1 cellular context compared by ENCODE assay signal in the genomic region with DNA sequence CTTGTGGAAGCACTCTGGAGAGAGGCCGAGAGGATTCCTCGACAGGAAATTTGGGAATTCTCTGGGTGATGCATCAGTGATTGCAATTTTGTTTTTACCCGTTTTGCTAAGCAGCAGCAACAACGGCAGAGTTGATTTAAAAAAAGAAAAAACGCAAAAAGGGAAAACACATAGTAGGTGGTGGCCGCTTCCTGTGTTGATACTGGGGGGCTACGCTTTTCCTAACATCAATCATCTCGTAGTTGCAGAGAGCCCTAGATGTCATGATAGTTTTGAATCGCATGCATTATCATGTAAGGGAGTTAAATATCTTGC.
TF ChIP-seq lines count a peak whose summit lies in the region.

No MANE protein-coding gene starts in this region.

TF ChIP-seq in K562, 482 proteins besides CTCF, POLR2A, EP300 and RAD21 (continued from another document and continues in another):
- TF ChIP-seq, protein P1, sequence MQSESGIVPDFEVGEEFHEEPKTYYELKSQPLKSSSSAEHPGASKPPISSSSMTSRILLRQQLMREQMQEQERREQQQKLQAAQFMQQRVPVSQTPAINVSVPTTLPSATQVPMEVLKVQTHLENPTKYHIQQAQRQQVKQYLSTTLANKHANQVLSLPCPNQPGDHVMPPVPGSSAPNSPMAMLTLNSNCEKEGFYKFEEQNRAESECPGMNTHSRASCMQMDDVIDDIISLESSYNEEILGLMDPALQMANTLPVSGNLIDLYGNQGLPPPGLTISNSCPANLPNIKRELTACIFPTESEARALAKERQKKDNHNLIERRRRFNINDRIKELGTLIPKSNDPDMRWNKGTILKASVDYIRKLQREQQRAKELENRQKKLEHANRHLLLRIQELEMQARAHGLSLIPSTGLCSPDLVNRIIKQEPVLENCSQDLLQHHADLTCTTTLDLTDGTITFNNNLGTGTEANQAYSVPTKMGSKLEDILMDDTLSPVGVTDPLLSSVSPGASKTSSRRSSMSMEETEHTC (IDR thresholded peaks at IDR 0.05) = no peak
- TF ChIP-seq, protein P2, sequence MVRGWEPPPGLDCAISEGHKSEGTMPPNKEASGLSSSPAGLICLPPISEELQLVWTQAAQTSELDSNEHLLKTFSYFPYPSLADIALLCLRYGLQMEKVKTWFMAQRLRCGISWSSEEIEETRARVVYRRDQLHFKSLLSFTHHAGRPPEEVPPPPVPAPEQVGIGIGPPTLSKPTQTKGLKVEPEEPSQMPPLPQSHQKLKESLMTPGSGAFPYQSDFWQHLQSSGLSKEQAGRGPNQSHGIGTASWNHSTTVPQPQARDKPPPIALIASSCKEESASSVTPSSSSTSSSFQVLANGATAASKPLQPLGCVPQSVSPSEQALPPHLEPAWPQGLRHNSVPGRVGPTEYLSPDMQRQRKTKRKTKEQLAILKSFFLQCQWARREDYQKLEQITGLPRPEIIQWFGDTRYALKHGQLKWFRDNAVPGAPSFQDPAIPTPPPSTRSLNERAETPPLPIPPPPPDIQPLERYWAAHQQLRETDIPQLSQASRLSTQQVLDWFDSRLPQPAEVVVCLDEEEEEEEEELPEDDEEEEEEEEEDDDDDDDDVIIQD (CRISPR knock-in tag; IDR thresholded peaks at IDR 0.05) = no peak
- no peak for TF ChIP-seq ZNF717 (CRISPR knock-in tag; IDR thresholded peaks at IDR 0.05)
- TF ChIP-seq ZC3H11A (IDR thresholded peaks at IDR 0.05; ENCODE audit: low read depth, low read length) = no peak
- TF ChIP-seq NFRKB (IDR thresholded peaks at IDR 0.05; ENCODE audit: low read depth) = 0 out of 2 replicates have a peak, but pooled peaks have one; percentile 12
- 0 out of 2 replicates have a peak, but pooled peaks have one; percentile 8 for TF ChIP-seq ARID1B (IDR thresholded peaks at IDR 0.05)
- TF ChIP-seq SOX6 (IDR thresholded peaks at IDR 0.05) = no peak
- no peak for TF ChIP-seq KLF13 (tag; IDR thresholded peaks at IDR 0.05; ENCODE audit: borderline replicate concordance, low read depth)
- TF ChIP-seq PCBP2 (IDR thresholded peaks at IDR 0.05; ENCODE audit: low read depth, low read length, poor library complexity, severe bottlenecking) = no peak
- TF ChIP-seq, protein P3, sequence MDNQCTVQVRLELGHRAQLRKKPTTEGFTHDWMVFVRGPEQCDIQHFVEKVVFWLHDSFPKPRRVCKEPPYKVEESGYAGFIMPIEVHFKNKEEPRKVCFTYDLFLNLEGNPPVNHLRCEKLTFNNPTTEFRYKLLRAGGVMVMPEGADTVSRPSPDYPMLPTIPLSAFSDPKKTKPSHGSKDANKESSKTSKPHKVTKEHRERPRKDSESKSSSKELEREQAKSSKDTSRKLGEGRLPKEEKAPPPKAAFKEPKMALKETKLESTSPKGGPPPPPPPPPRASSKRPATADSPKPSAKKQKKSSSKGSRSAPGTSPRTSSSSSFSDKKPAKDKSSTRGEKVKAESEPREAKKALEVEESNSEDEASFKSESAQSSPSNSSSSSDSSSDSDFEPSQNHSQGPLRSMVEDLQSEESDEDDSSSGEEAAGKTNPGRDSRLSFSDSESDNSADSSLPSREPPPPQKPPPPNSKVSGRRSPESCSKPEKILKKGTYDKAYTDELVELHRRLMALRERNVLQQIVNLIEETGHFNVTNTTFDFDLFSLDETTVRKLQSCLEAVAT (IDR thresholded peaks at IDR 0.05) = 0 out of 4 replicates have a peak, but pooled peaks of 1 of the 2 experiments have one; percentile 18
- peak; percentile 12; the same call in 1 of the 2 replicates for TF ChIP-seq MTA2 (IDR thresholded peaks at IDR 0.05; ENCODE audit: low read depth)
- no peak for TF ChIP-seq NR2C1 (IDR thresholded peaks at IDR 0.05)
- 0 out of 2 replicates have a peak, but pooled peaks have one; percentile 26 for TF ChIP-seq NR2C1 (tag; IDR thresholded peaks at IDR 0.05)
- peak; percentile 6 for TF ChIP-seq MEIS2 (IDR thresholded peaks at IDR 0.05; ENCODE audit: partially characterized antibody)
- TF ChIP-seq, protein P4, sequence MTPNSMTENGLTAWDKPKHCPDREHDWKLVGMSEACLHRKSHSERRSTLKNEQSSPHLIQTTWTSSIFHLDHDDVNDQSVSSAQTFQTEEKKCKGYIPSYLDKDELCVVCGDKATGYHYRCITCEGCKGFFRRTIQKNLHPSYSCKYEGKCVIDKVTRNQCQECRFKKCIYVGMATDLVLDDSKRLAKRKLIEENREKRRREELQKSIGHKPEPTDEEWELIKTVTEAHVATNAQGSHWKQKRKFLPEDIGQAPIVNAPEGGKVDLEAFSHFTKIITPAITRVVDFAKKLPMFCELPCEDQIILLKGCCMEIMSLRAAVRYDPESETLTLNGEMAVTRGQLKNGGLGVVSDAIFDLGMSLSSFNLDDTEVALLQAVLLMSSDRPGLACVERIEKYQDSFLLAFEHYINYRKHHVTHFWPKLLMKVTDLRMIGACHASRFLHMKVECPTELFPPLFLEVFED (CRISPR knock-in tag; conservative IDR thresholded peaks at IDR 0.05) = no peak
- TF ChIP-seq CEBPG (CRISPR knock-in tag; IDR thresholded peaks at IDR 0.05) = no peak
- peak in 1 of 2 experiments; percentile 47; a peak in 2 of 4 replicates for TF ChIP-seq CEBPG (tag; conservative IDR thresholded peaks at IDR 0.05 in 1 of 2, IDR thresholded peaks at IDR 0.05 in 1 of 2)
- 0 out of 2 replicates have a peak, but pooled peaks have one; percentile 27 for TF ChIP-seq MIER1 (IDR thresholded peaks at IDR 0.05; ENCODE audit: low read depth)
- 0 out of 2 replicates have a peak, but pooled peaks have one; percentile 8 for TF ChIP-seq ZNF143 (CRISPR knock-in tag; IDR thresholded peaks at IDR 0.05)
- no peak for TF ChIP-seq E2F3 (CRISPR knock-in tag; IDR thresholded peaks at IDR 0.05)
- TF ChIP-seq, protein P5, sequence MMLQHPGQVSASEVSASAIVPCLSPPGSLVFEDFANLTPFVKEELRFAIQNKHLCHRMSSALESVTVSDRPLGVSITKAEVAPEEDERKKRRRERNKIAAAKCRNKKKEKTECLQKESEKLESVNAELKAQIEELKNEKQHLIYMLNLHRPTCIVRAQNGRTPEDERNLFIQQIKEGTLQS (IDR thresholded peaks at IDR 0.05) = no peak
- TF ChIP-seq, protein P5 (CRISPR knock-in tag; conservative IDR thresholded peaks at IDR 0.05) = no peak
- TF ChIP-seq, protein P6, sequence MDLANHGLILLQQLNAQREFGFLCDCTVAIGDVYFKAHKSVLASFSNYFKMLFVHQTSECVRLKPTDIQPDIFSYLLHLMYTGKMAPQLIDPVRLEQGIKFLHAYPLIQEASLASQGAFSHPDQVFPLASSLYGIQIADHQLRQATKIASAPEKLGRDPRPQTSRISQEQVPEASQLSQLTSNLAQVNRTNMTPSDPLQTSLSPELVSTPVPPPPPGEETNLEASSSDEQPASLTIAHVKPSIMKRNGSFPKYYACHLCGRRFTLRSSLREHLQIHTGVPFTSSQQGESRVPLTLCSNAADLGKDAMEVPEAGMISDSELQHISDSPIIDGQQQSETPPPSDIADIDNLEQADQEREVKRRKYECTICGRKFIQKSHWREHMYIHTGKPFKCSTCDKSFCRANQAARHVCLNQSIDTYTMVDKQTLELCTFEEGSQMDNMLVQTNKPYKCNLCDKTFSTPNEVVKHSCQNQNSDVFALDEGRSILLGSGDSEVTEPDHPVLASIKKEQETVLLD (IDR thresholded peaks at IDR 0.05) = peak; percentile 19; the same call in 1 of the 2 replicates
- TF ChIP-seq, protein P7, sequence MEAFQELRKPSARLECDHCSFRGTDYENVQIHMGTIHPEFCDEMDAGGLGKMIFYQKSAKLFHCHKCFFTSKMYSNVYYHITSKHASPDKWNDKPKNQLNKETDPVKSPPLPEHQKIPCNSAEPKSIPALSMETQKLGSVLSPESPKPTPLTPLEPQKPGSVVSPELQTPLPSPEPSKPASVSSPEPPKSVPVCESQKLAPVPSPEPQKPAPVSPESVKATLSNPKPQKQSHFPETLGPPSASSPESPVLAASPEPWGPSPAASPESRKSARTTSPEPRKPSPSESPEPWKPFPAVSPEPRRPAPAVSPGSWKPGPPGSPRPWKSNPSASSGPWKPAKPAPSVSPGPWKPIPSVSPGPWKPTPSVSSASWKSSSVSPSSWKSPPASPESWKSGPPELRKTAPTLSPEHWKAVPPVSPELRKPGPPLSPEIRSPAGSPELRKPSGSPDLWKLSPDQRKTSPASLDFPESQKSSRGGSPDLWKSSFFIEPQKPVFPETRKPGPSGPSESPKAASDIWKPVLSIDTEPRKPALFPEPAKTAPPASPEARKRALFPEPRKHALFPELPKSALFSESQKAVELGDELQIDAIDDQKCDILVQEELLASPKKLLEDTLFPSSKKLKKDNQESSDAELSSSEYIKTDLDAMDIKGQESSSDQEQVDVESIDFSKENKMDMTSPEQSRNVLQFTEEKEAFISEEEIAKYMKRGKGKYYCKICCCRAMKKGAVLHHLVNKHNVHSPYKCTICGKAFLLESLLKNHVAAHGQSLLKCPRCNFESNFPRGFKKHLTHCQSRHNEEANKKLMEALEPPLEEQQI (IDR thresholded peaks at IDR 0.05) = 0 out of 2 replicates have a peak, but pooled peaks have one; percentile 18
- no peak for TF ChIP-seq MECOM (CRISPR knock-in tag; IDR thresholded peaks at IDR 0.05)
- 0 out of 4 replicates have a peak, but pooled peaks of 1 of the 2 experiments have one; percentile 36 for TF ChIP-seq FOXK2 (conservative IDR thresholded peaks at IDR 0.05 in 1 of 2, IDR thresholded peaks at IDR 0.05 in 1 of 2; ENCODE audit: low read depth in 2 of 2)
- TF ChIP-seq, protein P8, sequence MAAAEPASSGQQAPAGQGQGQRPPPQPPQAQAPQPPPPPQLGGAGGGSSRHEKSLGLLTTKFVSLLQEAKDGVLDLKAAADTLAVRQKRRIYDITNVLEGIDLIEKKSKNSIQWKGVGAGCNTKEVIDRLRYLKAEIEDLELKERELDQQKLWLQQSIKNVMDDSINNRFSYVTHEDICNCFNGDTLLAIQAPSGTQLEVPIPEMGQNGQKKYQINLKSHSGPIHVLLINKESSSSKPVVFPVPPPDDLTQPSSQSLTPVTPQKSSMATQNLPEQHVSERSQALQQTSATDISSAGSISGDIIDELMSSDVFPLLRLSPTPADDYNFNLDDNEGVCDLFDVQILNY (CRISPR knock-in tag; IDR thresholded peaks at IDR 0.05) = 0 out of 2 replicates have a peak, but pooled peaks have one; percentile 16
- TF ChIP-seq, protein P9, sequence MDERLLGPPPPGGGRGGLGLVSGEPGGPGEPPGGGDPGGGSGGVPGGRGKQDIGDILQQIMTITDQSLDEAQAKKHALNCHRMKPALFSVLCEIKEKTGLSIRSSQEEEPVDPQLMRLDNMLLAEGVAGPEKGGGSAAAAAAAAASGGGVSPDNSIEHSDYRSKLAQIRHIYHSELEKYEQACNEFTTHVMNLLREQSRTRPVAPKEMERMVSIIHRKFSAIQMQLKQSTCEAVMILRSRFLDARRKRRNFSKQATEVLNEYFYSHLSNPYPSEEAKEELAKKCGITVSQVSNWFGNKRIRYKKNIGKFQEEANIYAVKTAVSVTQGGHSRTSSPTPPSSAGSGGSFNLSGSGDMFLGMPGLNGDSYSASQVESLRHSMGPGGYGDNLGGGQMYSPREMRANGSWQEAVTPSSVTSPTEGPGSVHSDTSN (CRISPR knock-in tag; IDR thresholded peaks at IDR 0.05; ENCODE audit: low read depth) = no peak
- TF ChIP-seq, protein P9 (tag; conservative IDR thresholded peaks at IDR 0.05; ENCODE audit: low read depth) = 0 out of 2 replicates have a peak, but pooled peaks have one; percentile 14
- peak; percentile 37 for TF ChIP-seq DPF2 (IDR thresholded peaks at IDR 0.05)
